19 cellular contexts compared by ENCODE assay signal in genomic region chr13:114144606-114145244, GRCh38. TPM values are rescaled to one million over a fixed set of nuclear protein-coding genes. Genes with fewer than 3 reads are reported as not detected.
DNase-seq lines count a peak whose midpoint lies in the region; ATAC-seq lines count a peak whose summit lies in the region.
"Had no signal": no experiment of that assay in that cellular context is flagged by ENCODE, and none has a peak within 500 bp of the region (broad histone marks: within the 10 kb centered on the region; RNA-seq: fewer than 3 reads in every experiment).

No MANE protein-coding gene starts in this region.

- DNase-seq in stimulated activated CD4-positive, alpha-beta T cell treated with anti-CD3 and anti-CD28 coated beads, Interleukin-4, amount 100 ng/mL, for 1 hour, result peak; percentile 1
- no peak for DNase-seq in stimulated activated CD4-positive, alpha-beta T cell treated with anti-CD3 and anti-CD28 coated beads, Interleukin-12 subunit alpha, Interleukin-12 subunit beta, amount 100 ng/mL, for 4 hours
- peak; percentile 53 for DNase-seq in activated CD8-positive, alpha-beta memory T cell treated with anti-CD3 and anti-CD28 coated beads, Interleukin-2, amount 50 U/mL, for 48 hours
- no peak for DNase-seq in naive thymus-derived CD8-positive, alpha-beta T cell
- no peak for DNase-seq in NCI-H187 treated with DMSO at 0.1 percent for 48 hours (lab: John Stamatoyannopoulos, UW)
- DNase-seq in left ventricle myocardium superior, result no peak
- no peak for DNase-seq in NK-92 treated with Interleukin-12 subunit alpha and Interleukin-12 subunit beta, amount 100 ng/mL, for 24 hours (lab: John Stamatoyannopoulos, UW)
- DNase-seq: activated naive CD4-positive, alpha-beta T cell treated with Interleukin-2 at 50 U/mL for 16 hours; DMS79; hippocampal formation; NCI-H1105; NCI-H345; stomach; T1000 had no signal

- H3K4me3 Mint-ChIP-seq in naive thymus-derived CD8-positive, alpha-beta T cell, result peak overlapping the region in 8 of 10 donors; percentile 45 to 78 (median 68)

- no peaks in the 10 kb centered on the region for H3K27me3 Mint-ChIP-seq in naive thymus-derived CD8-positive, alpha-beta T cell

- peaks cover 0 to 9% (median 2%) of the 10 kb centered on the region in 3 donors for H3K36me3 Mint-ChIP-seq in naive thymus-derived CD8-positive, alpha-beta T cell

- intact Hi-C loops in left ventricle myocardium superior (cut with micrococcal nuclease), result no loop called here

- peak overlapping the region in 1 of 10 donors; percentile 99 for H3K27ac Mint-ChIP-seq in naive thymus-derived CD8-positive, alpha-beta T cell

- POLR2A ChIA-PET in naive thymus-derived CD8-positive, alpha-beta T cell (lab: Charles Lee), result interaction anchor here (0.7 to 5.4 kb wide), 13 partner anchors 10 to 92 kb away, joined by 3 to 191 read pairs (median 6); partner anchors contain the start of genes CDC16 and RASA3

- ATAC-seq in naive thymus-derived CD8-positive, alpha-beta T cell, result no peak
- no peak for ATAC-seq in left ventricle myocardium superior
- no peak for ATAC-seq in GM21423 (IDR thresholded peaks at IDR 0.05; ENCODE audit: unreplicated experiment)

- H3K4me1 Mint-ChIP-seq in naive thymus-derived CD8-positive, alpha-beta T cell, result peaks cover 13 to 49% (median 48%) of the 10 kb centered on the region in 4 donors

- H3K9me3 Mint-ChIP-seq in naive thymus-derived CD8-positive, alpha-beta T cell, result no peaks in the 10 kb centered on the region

RNA-seq across cellular contexts. Expression of gene RASA3, which starts 12.3 kb away (rescaled TPM):
- total RNA-seq in naive thymus-derived CD8-positive, alpha-beta T cell, result 100 to 1,000 TPM; 194 to 196 TPM
- 100 to 1,000 TPM in 2 of 3 donors, 10 to 100 TPM in 1; 62.2 to 169 (median 105) TPM for polyA plus RNA-seq in naive thymus-derived CD8-positive, alpha-beta T cell
- 12.3 TPM for total RNA-seq in left ventricle myocardium superior

RNA-seq across cellular contexts. Expression of gene CFAP97D2, which starts 34.3 kb away (rescaled TPM):
- 1 to 10 TPM; 1.5 to 2.0 TPM for total RNA-seq in naive thymus-derived CD8-positive, alpha-beta T cell
- 1 to 10 TPM; 2.6 to 4.8 (median 3.7) TPM for polyA plus RNA-seq in naive thymus-derived CD8-positive, alpha-beta T cell
- total RNA-seq in left ventricle myocardium superior, result not detected
- total RNA-seq: breast epithelium, H4, mucosa of gallbladder, spleen, stomach had no signal
- polyA plus RNA-seq: stomach had no signal

Comparison
In these comparisons a context has a peak if more than half of its experiments do, and no peak if none do; other contexts are left out.
1. DNase-seq: peak in stimulated activated CD4-positive, alpha-beta T cell treated with anti-CD3 and anti-CD28 coated beads, Interleukin-4, amount 100 ng/mL, for 1 hour (single experiment) and activated CD8-positive, alpha-beta memory T cell treated with anti-CD3 and anti-CD28 coated beads, Interleukin-2, amount 50 U/mL, for 48 hours (single experiment); none in stimulated activated CD4-positive, alpha-beta T cell treated with anti-CD3 and anti-CD28 coated beads, Interleukin-12 subunit alpha, Interleukin-12 subunit beta, amount 100 ng/mL, for 4 hours (single experiment), naive thymus-derived CD8-positive, alpha-beta T cell (0 of 10), NCI-H187 treated with DMSO at 0.1 percent for 48 hours (single experiment), left ventricle myocardium superior (single experiment) and NK-92 treated with Interleukin-12 subunit alpha and Interleukin-12 subunit beta, amount 100 ng/mL, for 24 hours (single experiment).
2. RNA of gene RASA3, which starts 12.3 kb away (total RNA-seq): 194 to 196 TPM in naive thymus-derived CD8-positive, alpha-beta T cell; 12.3 TPM in left ventricle myocardium superior (single experiment); every median in the first group is over 10 times any median in the second.